Comparison of ENCODE assay signal across 1 cellular context in genomic region chr15:65028338-65028737, GRCh38.
TF ChIP-seq lines count a peak whose summit lies in the region.

No MANE protein-coding gene starts in this region.

TF ChIP-seq in HCT116, 20 proteins besides CTCF, POLR2A, EP300 and RAD21 (continued from another document):
- TF ChIP-seq REST (IDR thresholded peaks at IDR 0.05; ENCODE audit: low read depth) (no peak), SP1 (IDR thresholded peaks at IDR 0.05; ENCODE audit: low read depth) (no peak)
